In genomic region chr3:8503461-8503860, GRCh38 we compare ENCODE assay signal across 12 cellular contexts. TPM values are rescaled to one million over a fixed set of nuclear protein-coding genes. Genes with fewer than 3 reads are reported as not detected.
A peak's percentile ranks its signal among the peaks of the same experiment; 100 is the strongest.
DNase-seq lines count a peak whose midpoint lies in the region; ATAC-seq lines count a peak whose summit lies in the region.
"Had no signal": no experiment of that assay in that cellular context is flagged by ENCODE, and none has a peak within 500 bp of the region (broad histone marks: within the 10 kb centered on the region; RNA-seq: fewer than 3 reads in every experiment).

No MANE protein-coding gene starts in this region.

- H3K36me3 Mint-ChIP-seq in stimulated activated naive B cell treated with anti-CD40 and anti-IgM and Interleukin-4, amounts not matched to agents 10 μg/mL and 1 μg/mL and 100 μg/mL, for 72 hours = no peaks in the 10 kb centered on the region

- peak overlapping the region; percentile 51 for H3K4me3 ChIP-seq in SK-N-MC
- H3K4me3 ChIP-seq in right cardiac atrium (ENCODE audit: low read length) = peak overlapping the region; percentile 25

- H3K9ac ChIP-seq in SK-N-MC (ENCODE audit: insufficient read length) = no peak overlapping the region

- peak; percentile 26 for ATAC-seq in GM19452 (IDR thresholded peaks at IDR 0.05; ENCODE audit: unreplicated experiment)
- no peak for ATAC-seq in right cardiac atrium
- ATAC-seq in stimulated activated naive B cell treated with anti-CD40 and anti-IgM and Interleukin-4, amounts not matched to agents 10 μg/mL and 1 μg/mL and 100 μg/mL, for 72 hours (replicated peaks) = no peak
- no peak for ATAC-seq in HG03045 (IDR thresholded peaks at IDR 0.05; ENCODE audit: unreplicated experiment)

- H3K9me3 ChIP-seq in SK-N-MC (ENCODE audit: low read depth, low read length) (no peaks in the 10 kb centered on the region), right cardiac atrium (ENCODE audit: control insufficient read depth, low read length) (no peaks in the 10 kb centered on the region)

- H3K36me3 ChIP-seq in SK-N-MC (ENCODE audit: insufficient read depth, low read length) = no peaks in the 10 kb centered on the region

- peak overlapping the region; percentile 22; the same call in 1 of the 2 replicates for H3K27ac ChIP-seq in SK-N-MC
- H3K27ac ChIP-seq in right cardiac atrium (ENCODE audit: low read length) = peak overlapping the region; percentile 69

- H3K27me3 ChIP-seq in right cardiac atrium (ENCODE audit: control insufficient read depth, insufficient read depth) = no peaks in the 10 kb centered on the region

- H3K4me1 ChIP-seq in right cardiac atrium (ENCODE audit: control insufficient read depth, insufficient read depth, low read length) = peaks cover 23% of the 10 kb centered on the region

- peaks cover 14 to 17% of the 10 kb centered on the region in 2 donors for H3K27me3 Mint-ChIP-seq in stimulated activated naive B cell treated with anti-CD40 and anti-IgM and Interleukin-4, amounts not matched to agents 10 μg/mL and 1 μg/mL and 100 μg/mL, for 72 hours

- peaks cover 18 to 33% of the 10 kb centered on the region in 2 donors for H3K4me1 Mint-ChIP-seq in stimulated activated naive B cell treated with anti-CD40 and anti-IgM and Interleukin-4, amounts not matched to agents 10 μg/mL and 1 μg/mL and 100 μg/mL, for 72 hours

- intact Hi-C loops in right cardiac atrium (cut with DNase I) = loop anchor here in 1 of 4 donors (10.0 kb wide), 1 partner anchor 51 kb away; no protein-coding TSS in a partner anchor

- peak overlapping the region; percentile 48 for H3K27ac Mint-ChIP-seq in stimulated activated naive B cell treated with anti-CD40 and anti-IgM and Interleukin-4, amounts not matched to agents 10 μg/mL and 1 μg/mL and 100 μg/mL, for 72 hours

- 38% methylated on average over 1 of the region's 1 CpG for WGBS in right cardiac atrium

- DNase-seq in SK-N-MC (ENCODE audit: low read depth, low spot score) (no peak), right cardiac atrium (no peak), DMS 273 treated with DMSO at 0.1 percent for 48 hours (lab: John Stamatoyannopoulos, UW) (no peak), activated gamma-delta T cell treated with Interleukin-2 at 50 U/mL for 16 hours (no peak), NCI-H187 treated with DMSO at 0.1 percent for 48 hours (lab: John Stamatoyannopoulos, UW) (no peak)
- DNase-seq in stimulated activated naive B cell treated with anti-CD40 and anti-IgM and Interleukin-4, amounts not matched to agents 10 μg/mL and 1 μg/mL and 100 μg/mL, for 72 hours = no peak
- DNase-seq: activated T-cell treated with anti-CD3 and anti-CD28 coated beads, Interleukin-2, amount 50 U/mL, for 1 hour; head of caudate nucleus; SHP77; stimulated activated CD4-positive, alpha-beta T cell treated with anti-CD3 and anti-CD28 coated beads, Interleukin-15, amount 100 ng/mL, for 24 hours had no signal

- H3K9me3 Mint-ChIP-seq in stimulated activated naive B cell treated with anti-CD40 and anti-IgM and Interleukin-4, amounts not matched to agents 10 μg/mL and 1 μg/mL and 100 μg/mL, for 72 hours = no peaks in the 10 kb centered on the region

- peak overlapping the region in 1 of 2 donors; percentile 59 for H3K4me3 Mint-ChIP-seq in stimulated activated naive B cell treated with anti-CD40 and anti-IgM and Interleukin-4, amounts not matched to agents 10 μg/mL and 1 μg/mL and 100 μg/mL, for 72 hours

RNA-seq across cellular contexts. Expression of gene LMCD1, which starts 1.8 kb away (rescaled TPM):
- total RNA-seq in right cardiac atrium = 10 to 100 TPM; 45.6 to 57.8 (median 55.4) TPM
- polyA plus RNA-seq in right cardiac atrium = 43.4 TPM
